13 cellular contexts compared by ENCODE assay signal in genomic region chr17:17156107-17156506, GRCh38. TPM values are rescaled to one million over a fixed set of nuclear protein-coding genes. Genes with fewer than 3 reads are reported as not detected.
DNase-seq lines count a peak whose midpoint lies in the region; ATAC-seq lines count a peak whose summit lies in the region.
"Had no signal": no experiment of that assay in that cellular context is flagged by ENCODE, and none has a peak within 500 bp of the region (broad histone marks: within the 10 kb centered on the region; RNA-seq: fewer than 3 reads in every experiment).

No MANE protein-coding gene starts in this region.

- H3K9me3 Mint-ChIP-seq in activated T-cell treated with anti-CD3 and anti-CD28 coated beads, Interleukin-2, amount 50 U/mL, for 4 hours: no peaks in the 10 kb centered on the region
- H3K9me3 Mint-ChIP-seq: WTC11 had no signal

- peaks cover 36% of the 10 kb centered on the region for H3K36me3 Mint-ChIP-seq in activated T-cell treated with anti-CD3 and anti-CD28 coated beads, Interleukin-2, amount 50 U/mL, for 4 hours (ENCODE audit: insufficient read depth)

- H3K4me3 Mint-ChIP-seq in activated T-cell treated with anti-CD3 and anti-CD28 coated beads, Interleukin-2, amount 50 U/mL, for 4 hours: no peak overlapping the region
- H3K4me3 Mint-ChIP-seq: WTC11 had no signal

- intact Hi-C loops in sciatic nerve (cut with DNase I): no loop called here

- ATAC-seq in esophagus mucosa (peak; percentile 81), HG03354 (IDR thresholded peaks at IDR 0.05; ENCODE audit: poor library complexity, severe bottlenecking, unreplicated experiment) (no peak), sciatic nerve (no peak)
- no peak for ATAC-seq in activated T-cell treated with anti-CD3 and anti-CD28 coated beads, Interleukin-2, amount 50 U/mL, for 4 hours
- ATAC-seq: GM12878, WTC11 had no signal

- H3K4me1 Mint-ChIP-seq in activated T-cell treated with anti-CD3 and anti-CD28 coated beads, Interleukin-2, amount 50 U/mL, for 4 hours (ENCODE audit: low read depth): peaks cover 39% of the 10 kb centered on the region
- H3K4me1 Mint-ChIP-seq: WTC11 had no signal

- DNase-seq in EL (peak; percentile 73), NCI-H526 treated with DMSO at 0.1 percent for 48 hours (lab: John Stamatoyannopoulos, UW) (peak; percentile 32), renal cortical epithelial cell (ENCODE audit: low read depth) (peak; percentile 79), sciatic nerve (ENCODE audit: low spot score) (no peak), NCI-H82 (lab: John Stamatoyannopoulos, UW) (no peak)
- no peak for DNase-seq in activated T-cell treated with anti-CD3 and anti-CD28 coated beads, Interleukin-2, amount 50 U/mL, for 4 hours
- DNase-seq: aorta, Caco-2, NCI-H1417 treated with DMSO at 0.1 percent for 48 hours had no signal

- H3K27me3 Mint-ChIP-seq in activated T-cell treated with anti-CD3 and anti-CD28 coated beads, Interleukin-2, amount 50 U/mL, for 4 hours (ENCODE audit: low read depth): no peaks in the 10 kb centered on the region

RNA-seq across cellular contexts. Expression of gene PLD6, which starts 50.0 kb away (rescaled TPM):
- total RNA-seq in esophagus mucosa (0.44 TPM), renal cortical epithelial cell (1.9 and 3.5 TPM in 2 replicates), sciatic nerve (7.6 TPM)
- total RNA-seq in activated T-cell treated with anti-CD3 and anti-CD28 coated beads, Interleukin-2, amount 50 U/mL, for 4 hours: 10 to 100 TPM; 27.4 to 38.3 (median 32.7) TPM

Comparison
In these comparisons a context has a peak if more than half of its experiments do, and no peak if none do; other contexts are left out.
1. DNase-seq: peak in EL (single experiment), NCI-H526 treated with DMSO at 0.1 percent for 48 hours (single experiment) and renal cortical epithelial cell (single experiment); none in sciatic nerve (single experiment), NCI-H82 (single experiment) and activated T-cell treated with anti-CD3 and anti-CD28 coated beads, Interleukin-2, amount 50 U/mL, for 4 hours (single experiment).